In the genomic region with DNA sequence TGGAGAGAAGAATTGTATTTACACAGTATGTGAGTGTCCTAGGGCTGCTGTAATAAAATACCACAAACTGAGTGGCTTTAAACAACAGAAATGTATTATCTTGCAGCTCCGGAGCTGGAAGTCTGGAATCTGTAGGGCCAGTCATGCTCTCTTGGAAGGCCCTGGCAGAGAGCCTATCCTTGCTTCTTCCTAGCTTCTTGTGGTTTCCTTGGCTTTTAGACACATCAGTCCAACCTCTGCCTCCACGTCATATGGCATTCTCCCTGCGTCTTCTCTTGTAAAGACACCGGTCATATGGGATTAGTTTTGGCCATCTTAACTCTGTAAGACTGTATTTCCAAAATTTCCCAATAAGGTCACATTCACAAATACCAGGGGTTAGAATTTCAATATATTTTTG, we compare ENCODE assay signal across 29 cellular contexts. TPM values are rescaled to one million over a fixed set of nuclear protein-coding genes. Genes with fewer than 3 reads are reported as not detected.
DNase-seq lines count a peak whose midpoint lies in the region; TF ChIP-seq lines count a peak whose summit lies in the region.
"Had no signal": no experiment of that assay in that cellular context is flagged by ENCODE, and none has a peak within 500 bp of the region (broad histone marks: within the 10 kb centered on the region; RNA-seq: fewer than 3 reads in every experiment).

No MANE protein-coding gene starts in this region.

- peaks cover 28% of the 10 kb centered on the region for H3K27me3 Mint-ChIP-seq in activated CD4-positive, alpha-beta memory T cell treated with anti-CD3 and anti-CD28 coated beads, Interleukin-2, amount 10 ng/mL, durations not matched to agents 7 days and 5 days

- H3K79me2 ChIP-seq in GM23248 (ENCODE audit: insufficient read depth): no peaks in the 10 kb centered on the region

- H3K4me3 ChIP-seq in GM23248 (no peak overlapping the region), SJSA1 (no peak overlapping the region), fibroblast of mammary gland (ENCODE audit: control insufficient read depth, low read depth, low read length) (no peak overlapping the region)
- H3K4me3 ChIP-seq: adrenal gland, gastrocnemius medialis, GM12878, HAP-1, lower lobe of right lung, psoas muscle, tibial artery had no signal

- H4K20me1 ChIP-seq in GM23248 (ENCODE audit: insufficient read depth): no peaks in the 10 kb centered on the region

- no peaks in the 10 kb centered on the region for H3K27me3 ChIP-seq in GM23248 (replicated peaks; ENCODE audit: insufficient read depth)
- no peaks in the 10 kb centered on the region for H3K27me3 ChIP-seq in SJSA1 (replicated peaks)
- H3K27me3 ChIP-seq: adrenal gland, gastrocnemius medialis, tibial artery had no signal

- H2AFZ ChIP-seq in GM23248: no peak overlapping the region

- CTCF ChIA-PET in activated CD4-positive, alpha-beta memory T cell treated with anti-CD3 and anti-CD28 coated beads, Interleukin-2, amount 10 ng/mL, durations not matched to agents 7 days and 5 days (lab: Charles Lee): no interaction called here

- POLR2A ChIA-PET in activated CD4-positive, alpha-beta memory T cell treated with anti-CD3 and anti-CD28 coated beads, Interleukin-2, amount 10 ng/mL, durations not matched to agents 7 days and 5 days (lab: Charles Lee): no interaction called here

- no peaks in the 10 kb centered on the region for H3K9me3 ChIP-seq in GM23248 (ENCODE audit: low read depth)
- H3K9me3 ChIP-seq in SJSA1 (replicated peaks): 0 out of 2 replicates have a peak, but pooled peaks cover 3% of the 10 kb centered on the region
- H3K9me3 ChIP-seq: adrenal gland, gastrocnemius medialis, HAP-1, lower lobe of right lung, psoas muscle, tibial artery had no signal

- no peak overlapping the region for H3K9ac ChIP-seq in GM23248

- H3K4me1 Mint-ChIP-seq in activated CD4-positive, alpha-beta memory T cell treated with anti-CD3 and anti-CD28 coated beads, Interleukin-2, amount 10 ng/mL, durations not matched to agents 7 days and 5 days: peaks cover 18% of the 10 kb centered on the region

- no peak overlapping the region for H3K27ac ChIP-seq in GM23248
- H3K27ac ChIP-seq in SJSA1: peak overlapping the region; percentile 24
- H3K27ac ChIP-seq: adrenal gland, gastrocnemius medialis, lower lobe of right lung, psoas muscle, tibial artery had no signal

- no peak overlapping the region for H3K27ac Mint-ChIP-seq in activated CD4-positive, alpha-beta memory T cell treated with anti-CD3 and anti-CD28 coated beads, Interleukin-2, amount 10 ng/mL, durations not matched to agents 7 days and 5 days
- H3K27ac Mint-ChIP-seq: activated CD8-positive, alpha-beta T cell treated with anti-CD3 and anti-CD28 coated beads, Interleukin-2, amount 10 ng/mL, durations not matched to agents 7 days and 5 days; activated naive CD4-positive, alpha-beta T cell treated with anti-CD3 and anti-CD28 coated beads for 36 hours; CD4-positive, alpha-beta T cell; effector memory CD8-positive, alpha-beta T cell had no signal

- H3K36me3 Mint-ChIP-seq in activated CD4-positive, alpha-beta memory T cell treated with anti-CD3 and anti-CD28 coated beads, Interleukin-2, amount 10 ng/mL, durations not matched to agents 7 days and 5 days (ENCODE audit: low read depth): no peaks in the 10 kb centered on the region
- H3K36me3 Mint-ChIP-seq: naive thymus-derived CD8-positive, alpha-beta T cell had no signal

- H3K9me2 ChIP-seq in GM23248 (ENCODE audit: insufficient read depth): no peaks in the 10 kb centered on the region

- WGBS in GM23248 (ENCODE audit: low coverage in 1 of 2, low lambda C conversion rate in 2 of 2, missing lambda C conversion rate in 2 of 2), 2 experiments: 81 to 87% methylated on average over 4 of the region's 4 CpGs

- H3K36me3 ChIP-seq in GM23248 (ENCODE audit: low read depth): no peaks in the 10 kb centered on the region
- H3K36me3 ChIP-seq in SJSA1: no peaks in the 10 kb centered on the region
- H3K36me3 ChIP-seq: adrenal gland, gastrocnemius medialis, HAP-1, lower lobe of right lung, tibial artery had no signal

- in situ Hi-C loops in GM23248 (cut with MboI): no loop called here

- no peaks in the 10 kb centered on the region for H3K9me3 Mint-ChIP-seq in activated CD4-positive, alpha-beta memory T cell treated with anti-CD3 and anti-CD28 coated beads, Interleukin-2, amount 10 ng/mL, durations not matched to agents 7 days and 5 days
- H3K9me3 Mint-ChIP-seq: activated naive CD4-positive, alpha-beta T cell treated with anti-CD3 and anti-CD28 coated beads for 36 hours; effector memory CD8-positive, alpha-beta T cell had no signal

- H3K4me2 ChIP-seq in GM23248 (ENCODE audit: unreplicated experiment): no peak overlapping the region

- peaks cover 15% of the 10 kb centered on the region for H3K4me1 ChIP-seq in GM23248 (ENCODE audit: insufficient read depth)
- peaks cover 37% of the 10 kb centered on the region for H3K4me1 ChIP-seq in SJSA1 (replicated peaks)
- H3K4me1 ChIP-seq: adrenal gland, gastrocnemius medialis, HAP-1, lower lobe of right lung, psoas muscle, tibial artery had no signal

- TF ChIP-seq CTCF in fibroblast of mammary gland (conservative IDR thresholded peaks at IDR 0.05; ENCODE audit: control insufficient read depth, insufficient read depth, low read depth, low read length): no peak

- H3F3A ChIP-seq in GM23248 (ENCODE audit: insufficient read depth): peaks cover 12% of the 10 kb centered on the region

- no peak overlapping the region for H3K4me3 Mint-ChIP-seq in activated CD4-positive, alpha-beta memory T cell treated with anti-CD3 and anti-CD28 coated beads, Interleukin-2, amount 10 ng/mL, durations not matched to agents 7 days and 5 days
- H3K4me3 Mint-ChIP-seq: activated CD8-positive, alpha-beta T cell treated with anti-CD3 and anti-CD28 coated beads, Interleukin-2, amount 10 ng/mL, durations not matched to agents 7 days and 5 days; activated naive CD4-positive, alpha-beta T cell treated with anti-CD3 and anti-CD28 coated beads for 36 hours; CD4-positive, alpha-beta T cell; effector memory CD8-positive, alpha-beta T cell; naive thymus-derived CD8-positive, alpha-beta T cell had no signal

- DNase-seq in GM23248 (peak; percentile 47), SJSA1 (ENCODE audit: low read depth in 1 of 2, low spot score in 2 of 2) (peak; percentile 69 to 70), fibroblast of mammary gland (ENCODE audit: low read depth) (peak; percentile 51), occipital lobe (lab: John Stamatoyannopoulos, UW) (no peak), NCI-H774 (lab: John Stamatoyannopoulos, UW) (no peak), NCI-H748 (lab: John Stamatoyannopoulos, UW; ENCODE audit: unreplicated experiment) (no peak)
- DNase-seq in activated CD4-positive, alpha-beta memory T cell treated with anti-CD3 and anti-CD28 coated beads, Interleukin-2, amount 10 ng/mL, durations not matched to agents 7 days and 5 days: no peak
- DNase-seq: activated CD8-positive, alpha-beta T cell treated with anti-CD3 and anti-CD28 coated beads, Interleukin-2, amount 10 ng/mL, durations not matched to agents 7 days and 5 days; activated naive CD4-positive, alpha-beta T cell treated with anti-CD3 and anti-CD28 coated beads for 36 hours; adrenal gland; CD4-positive, alpha-beta T cell; effector memory CD8-positive, alpha-beta T cell; gastrocnemius medialis; kidney glomerular epithelial cell; lower lobe of right lung; naive thymus-derived CD8-positive, alpha-beta T cell; NCI-H1417 treated with DMSO at 0.1 percent for 48 hours; NCI-H2081; NCI-H226; NCI-H82; psoas muscle; stimulated activated CD4-positive, alpha-beta T cell treated with anti-CD3 and anti-CD28 coated beads, Interleukin-12 subunit alpha, Interleukin-12 subunit beta, amount 100 ng/mL, for 4 hours; stimulated activated CD4-positive, alpha-beta T cell treated with anti-CD3 and anti-CD28 coated beads, Interleukin-4, amount 100 ng/mL, for 24 hours; T-helper 9 cell; tibial artery had no signal

RNA-seq across cellular contexts. Expression of a gene that starts 10.8 kb away (rescaled TPM):
- total RNA-seq in GM23248 (2014; rRNA removed; shearing (Covaris generic)): 4.8 and 5.2 TPM in 2 replicates
- polyA plus RNA-seq in GM23248 (2016; fragmentation: Nextera tagmentation; extraction: Ambion mirVana): 7.8 and 8.6 TPM in 2 replicates
- total RNA-seq in SJSA1 (2014; rRNA removed; shearing (Covaris generic)): 4.9 and 5.7 TPM in 2 replicates
- 1.1 TPM for total RNA-seq in occipital lobe
- not detected for total RNA-seq in activated CD4-positive, alpha-beta memory T cell treated with anti-CD3 and anti-CD28 coated beads, Interleukin-2, amount 10 ng/mL, durations not matched to agents 7 days and 5 days
- total RNA-seq: activated CD8-positive, alpha-beta T cell treated with anti-CD3 and anti-CD28 coated beads, Interleukin-2, amount 10 ng/mL, durations not matched to agents 7 days and 5 days; activated naive CD4-positive, alpha-beta T cell treated with anti-CD3 and anti-CD28 coated beads for 36 hours; bronchial epithelial cell; CD4-positive, alpha-beta T cell; epithelial cell of proximal tubule; GM12878; naive thymus-derived CD8-positive, alpha-beta T cell had no signal
- polyA plus RNA-seq: GM12878; naive thymus-derived CD8-positive, alpha-beta T cell had no signal

Comparison
In these comparisons a context has a peak if more than half of its experiments do, and no peak if none do; other contexts are left out.
1. DNase-seq: peak in GM23248 (single experiment), SJSA1 (2 of 2) and fibroblast of mammary gland (single experiment); none in occipital lobe (single experiment), NCI-H774 (single experiment), activated CD4-positive, alpha-beta memory T cell treated with anti-CD3 and anti-CD28 coated beads, Interleukin-2, amount 10 ng/mL, durations not matched to agents 7 days and 5 days (single experiment) and NCI-H748 (single experiment).